10 cellular contexts compared by ENCODE assay signal in genomic region chr2:235765181-235765820, GRCh38.
DNase-seq lines count a peak whose midpoint lies in the region; ATAC-seq and TF ChIP-seq lines count a peak whose summit lies in the region.
"Had no signal": no experiment of that assay in that cellular context is flagged by ENCODE, and none has a peak within 500 bp of the region (broad histone marks: within the 10 kb centered on the region; RNA-seq: fewer than 3 reads in every experiment).

No MANE protein-coding gene starts in this region.

- no peak for ATAC-seq in WTC11

- no peaks in the 10 kb centered on the region for H3K9me3 ChIP-seq in hepatocyte (ENCODE audit: low read depth)
- H3K9me3 ChIP-seq: testis had no signal

- no peaks in the 10 kb centered on the region for H3K27me3 Mint-ChIP-seq in WTC11 (ENCODE audit: low read depth)
- no peaks in the 10 kb centered on the region for H3K27me3 Mint-ChIP-seq in type B pancreatic cell
- H3K27me3 Mint-ChIP-seq in Calu3 (ENCODE audit: unreplicated experiment): no peaks in the 10 kb centered on the region
- H3K27me3 Mint-ChIP-seq: activated CD4-positive, alpha-beta memory T cell treated with anti-CD3 and anti-CD28 coated beads, Interleukin-2, amount 10 ng/mL, durations not matched to agents 7 days and 5 days had no signal

- CTCF ChIA-PET in WTC11 (lab: Charles Lee): interaction anchor here (0.7 to 1.9 kb wide), 30 partner anchors 9 to 474 kb away, joined by 3 to 47 read pairs (median 5); no protein-coding TSS in a partner anchor
- CTCF ChIA-PET in Calu3 (lab: Charles Lee): interaction anchor here (0.9 to 1.2 kb wide), 4 partner anchors 14 to 415 kb away, joined by 4 to 10 read pairs (median 4); no protein-coding TSS in a partner anchor

- no TSS peak for BruUV-seq in Calu3 (replicated peaks; lab: Mats Ljungman, UMichigan)

- H3K4me3 ChIP-seq in HFF-Myc (replicated peaks; ENCODE audit: low read depth, low read length): no peak overlapping the region
- H3K4me3 ChIP-seq in hepatocyte: no peak overlapping the region
- H3K4me3 ChIP-seq: GM12878, testis had no signal

- H3K4me1 Mint-ChIP-seq in WTC11 (no peaks in the 10 kb centered on the region), type B pancreatic cell (ENCODE audit: unreplicated experiment) (peaks cover 5% of the 10 kb centered on the region), Calu3 (ENCODE audit: low read depth, unreplicated experiment) (peaks cover 8% of the 10 kb centered on the region)
- H3K4me1 Mint-ChIP-seq: activated CD4-positive, alpha-beta memory T cell treated with anti-CD3 and anti-CD28 coated beads, Interleukin-2, amount 10 ng/mL, durations not matched to agents 7 days and 5 days had no signal

- H4K20me1 ChIP-seq in hepatocyte (ENCODE audit: insufficient read depth, poor library complexity, severe bottlenecking): no peaks in the 10 kb centered on the region

- H3K79me2 ChIP-seq in hepatocyte: no peaks in the 10 kb centered on the region

- no peaks in the 10 kb centered on the region for H3K27me3 ChIP-seq in hepatocyte
- H3K27me3 ChIP-seq: testis had no signal

- no peak overlapping the region for H2AFZ ChIP-seq in hepatocyte

- WGBS in hepatocyte (ENCODE audit: low lambda C conversion rate, missing lambda C conversion rate): 79% methylated on average over 15 of the region's 30 CpGs

- no peaks in the 10 kb centered on the region for H3K9me3 Mint-ChIP-seq in WTC11
- no peaks in the 10 kb centered on the region for H3K9me3 Mint-ChIP-seq in type B pancreatic cell
- no peaks in the 10 kb centered on the region for H3K9me3 Mint-ChIP-seq in Calu3 (ENCODE audit: low read depth, unreplicated experiment)
- H3K9me3 Mint-ChIP-seq: activated CD4-positive, alpha-beta memory T cell treated with anti-CD3 and anti-CD28 coated beads, Interleukin-2, amount 10 ng/mL, durations not matched to agents 7 days and 5 days had no signal

- H3K4me2 ChIP-seq in hepatocyte: no peak overlapping the region

- no peak for TF ChIP-seq CTCF in HFF-Myc (IDR thresholded peaks at IDR 0.05; ENCODE audit: low read depth, low read length, missing control alignments)
- no peak for TF ChIP-seq CTCF in WTC11 (IDR thresholded peaks at IDR 0.05)
- no peak for TF ChIP-seq CTCF in hepatocyte (IDR thresholded peaks at IDR 0.05; ENCODE audit: poor library complexity)
- no peak for TF ChIP-seq CTCF in type B pancreatic cell (conservative IDR thresholded peaks at IDR 0.05)
- no peak for TF ChIP-seq CTCF in Calu3 (IDR thresholded peaks at IDR 0.05; ENCODE audit: unreplicated experiment)

- H3K27ac Mint-ChIP-seq in WTC11 (peak overlapping the region; percentile 95), type B pancreatic cell (peak overlapping the region; percentile 21), Calu3 (ENCODE audit: unreplicated experiment) (no peak overlapping the region)
- H3K27ac Mint-ChIP-seq: activated CD4-positive, alpha-beta memory T cell treated with anti-CD3 and anti-CD28 coated beads, Interleukin-2, amount 10 ng/mL, durations not matched to agents 7 days and 5 days had no signal

- DNase-seq in HFF-Myc (ENCODE audit: extremely low read depth, low read depth): peak; percentile 71
- DNase-seq in WTC11 (ENCODE audit: low spot score): no peak
- peak; percentile 58 for DNase-seq in hepatocyte (ENCODE audit: low spot score)
- DNase-seq in type B pancreatic cell (ENCODE audit: extremely low spot score, unreplicated experiment): no peak
- no peak for DNase-seq in erythroblast (lab: John Stamatoyannopoulos, UW)
- no peak for DNase-seq in Kasumi-1 (lab: John Stamatoyannopoulos, UW)
- no peak for DNase-seq in Calu3

- no peaks in the 10 kb centered on the region for H3K36me3 ChIP-seq in hepatocyte (replicated peaks; ENCODE audit: insufficient read depth, low read depth)

- H3K9me2 ChIP-seq in hepatocyte (replicated peaks; ENCODE audit: insufficient read depth): no peaks in the 10 kb centered on the region

- POLR2A ChIA-PET in WTC11 (lab: Charles Lee): no interaction called here

- no peaks in the 10 kb centered on the region for H3K4me1 ChIP-seq in hepatocyte (ENCODE audit: insufficient read depth)
- H3K4me1 ChIP-seq: testis had no signal

- no peak for TF ChIP-seq POLR2A in erythroblast (IDR thresholded peaks at IDR 0.05; ENCODE audit: low read length)

- intact Hi-C loops in Calu3 (cut with micrococcal nuclease; ENCODE audit: unreplicated experiment): loop anchor here (5.0 kb wide), 1 partner anchor 412 kb away; no protein-coding TSS in a partner anchor

- H3K36me3 Mint-ChIP-seq in WTC11 (peaks cover 12% of the 10 kb centered on the region), type B pancreatic cell (peaks cover 6% of the 10 kb centered on the region), Calu3 (ENCODE audit: insufficient read depth, unreplicated experiment) (peaks cover 41% of the 10 kb centered on the region)

- H3K27ac ChIP-seq in hepatocyte: no peak overlapping the region
- H3K27ac ChIP-seq: testis had no signal

- H3K4me3 Mint-ChIP-seq in WTC11 (no peak overlapping the region), type B pancreatic cell (no peak overlapping the region), Calu3 (ENCODE audit: low read depth, unreplicated experiment) (no peak overlapping the region)
- H3K4me3 Mint-ChIP-seq: activated CD4-positive, alpha-beta memory T cell treated with anti-CD3 and anti-CD28 coated beads, Interleukin-2, amount 10 ng/mL, durations not matched to agents 7 days and 5 days had no signal

TF ChIP-seq in WTC11, 78 proteins besides CTCF, POLR2A, EP300 and RAD21 (continues in another document):
- TF ChIP-seq TEAD4 (CRISPR knock-in tag; IDR thresholded peaks at IDR 0.05) (no peak), ZNF219 (CRISPR knock-in tag; IDR thresholded peaks at IDR 0.05; ENCODE audit: borderline replicate concordance) (no peak), ATF3 (CRISPR knock-in tag; conservative IDR thresholded peaks at IDR 0.05) (no peak), GTF2I (CRISPR knock-in tag; conservative IDR thresholded peaks at IDR 0.05) (no peak), ZNF423 (CRISPR knock-in tag; IDR thresholded peaks at IDR 0.05) (no peak), MXD4 (CRISPR knock-in tag; IDR thresholded peaks at IDR 0.05; ENCODE audit: borderline replicate concordance) (no peak), ATF6 (CRISPR knock-in tag; IDR thresholded peaks at IDR 0.05) (no peak), AR (CRISPR knock-in tag; IDR thresholded peaks at IDR 0.05) (no peak), PREB (CRISPR knock-in tag; IDR thresholded peaks at IDR 0.05; ENCODE audit: borderline replicate concordance) (no peak), ZNF317 (CRISPR knock-in tag; IDR thresholded peaks at IDR 0.05; ENCODE audit: borderline replicate concordance, low read depth) (no peak)

Comparison
In these comparisons a context has a peak if more than half of its experiments do, and no peak if none do; other contexts are left out.
1. DNase-seq: peak in HFF-Myc (single experiment) and hepatocyte (single experiment); none in WTC11 (single experiment), type B pancreatic cell (single experiment), erythroblast (0 of 2), Kasumi-1 (0 of 2) and Calu3 (single experiment).